35 cellular contexts compared by ENCODE assay signal in genomic region chr2:73217160-73217559, GRCh38. TPM values are rescaled to one million over a fixed set of nuclear protein-coding genes. Genes with fewer than 3 reads are reported as not detected.
"Had no signal": no experiment of that assay in that cellular context is flagged by ENCODE, and none has a peak within 500 bp of the region (broad histone marks: within the 10 kb centered on the region; RNA-seq: fewer than 3 reads in every experiment).

No MANE protein-coding gene starts in this region.

- H3K27ac ChIP-seq: body of pancreas, coronary artery, dorsolateral prefrontal cortex, gastroesophageal sphincter, parathyroid adenoma, right atrium auricular region, stomach, thyroid gland, upper lobe of left lung had no signal

- H3K9me3 Mint-ChIP-seq: activated CD8-positive, alpha-beta T cell treated with anti-CD3 and anti-CD28 coated beads for 36 hours; activated naive CD8-positive, alpha-beta T cell treated with anti-CD3 and anti-CD28 coated beads for 36 hours; stimulated activated naive B cell treated with anti-CD40 and anti-IgM and Interleukin-4, amounts not matched to agents 10 μg/mL and 1 μg/mL and 100 μg/mL, for 72 hours had no signal

- H3K27ac Mint-ChIP-seq: activated CD8-positive, alpha-beta T cell treated with anti-CD3 and anti-CD28 coated beads for 36 hours; stimulated activated naive B cell treated with anti-CD40 and anti-IgM and Interleukin-4, amounts not matched to agents 10 μg/mL and 1 μg/mL and 100 μg/mL, for 72 hours had no signal

- FAIRE-seq: keratinocyte had no signal

- DNase-seq: activated CD4-positive, alpha-beta T cell treated with anti-CD3 and anti-CD28 coated beads, Interleukin-2, amount 50 U/mL, for 1 hour; activated CD4-positive, CD25-positive, alpha-beta regulatory T cell treated with anti-CD3 and anti-CD28 coated beads, Interleukin-2, amount 50 U/mL, for 72 hours; activated CD8-positive, alpha-beta T cell treated with anti-CD3 and anti-CD28 coated beads for 36 hours; activated naive CD4-positive, alpha-beta T cell; activated naive CD8-positive, alpha-beta T cell treated with anti-CD3 and anti-CD28 coated beads for 36 hours; adrenal gland; aorta; body of pancreas; dorsolateral prefrontal cortex; effector memory CD4-positive, alpha-beta T cell; erythroblast; hippocampal formation; left cardiac atrium; left ventricle myocardium superior; mucosa of descending colon; nucleus accumbens; stimulated activated CD4-positive, alpha-beta T cell treated with anti-CD3 and anti-CD28 coated beads, Interleukin-1b, Interleukin-23, amount 100 ng/mL, for 48 hours; stimulated activated CD4-positive, alpha-beta T cell treated with anti-CD3 and anti-CD28 coated beads, Interleukin-4, amount 100 ng/mL, for 4 hours; stimulated activated CD8-positive, alpha-beta memory T cell treated with anti-CD3 and anti-CD28 coated beads, Interleukin-4, amount 100 ng/mL, for 48 hours; stimulated activated naive B cell treated with anti-CD40 and anti-IgM and Interleukin-4, amounts not matched to agents 10 μg/mL and 1 μg/mL and 100 μg/mL, for 72 hours; stomach; T-helper 2 cell; thyroid gland; upper lobe of left lung had no signal

- H3K4me3 ChIP-seq: adrenal gland, body of pancreas, coronary artery, dorsolateral prefrontal cortex, gastroesophageal sphincter, mucosa of descending colon, right atrium auricular region, smooth muscle cell, stomach, thyroid gland, upper lobe of left lung had no signal

- H2AFZ ChIP-seq: parathyroid adenoma had no signal

- H3K4me3 Mint-ChIP-seq: activated CD8-positive, alpha-beta T cell treated with anti-CD3 and anti-CD28 coated beads for 36 hours; activated naive CD8-positive, alpha-beta T cell treated with anti-CD3 and anti-CD28 coated beads for 36 hours; stimulated activated naive B cell treated with anti-CD40 and anti-IgM and Interleukin-4, amounts not matched to agents 10 μg/mL and 1 μg/mL and 100 μg/mL, for 72 hours had no signal

- H3K9me3 ChIP-seq: adrenal gland, body of pancreas, gastroesophageal sphincter, mucosa of descending colon, right atrium auricular region, stomach, thyroid gland, upper lobe of left lung had no signal

- H3K4me2 ChIP-seq: smooth muscle cell had no signal

- H3K27me3 ChIP-seq: adrenal gland, body of pancreas, dorsolateral prefrontal cortex, gastroesophageal sphincter, right atrium auricular region, stomach, thyroid gland, upper lobe of left lung had no signal

- H3K27me3 Mint-ChIP-seq: activated CD8-positive, alpha-beta T cell treated with anti-CD3 and anti-CD28 coated beads for 36 hours; activated naive CD8-positive, alpha-beta T cell treated with anti-CD3 and anti-CD28 coated beads for 36 hours; stimulated activated naive B cell treated with anti-CD40 and anti-IgM and Interleukin-4, amounts not matched to agents 10 μg/mL and 1 μg/mL and 100 μg/mL, for 72 hours had no signal

- H3K9ac ChIP-seq: parathyroid adenoma had no signal

- ATAC-seq: activated CD8-positive, alpha-beta T cell treated with anti-CD3 and anti-CD28 coated beads for 36 hours; body of pancreas; gastroesophageal sphincter; left cardiac atrium; left ventricle myocardium superior; mucosa of descending colon; stimulated activated naive B cell treated with anti-CD40 and anti-IgM and Interleukin-4, amounts not matched to agents 10 μg/mL and 1 μg/mL and 100 μg/mL, for 72 hours had no signal

RNA-seq across cellular contexts. Expression of gene NOTO, which starts 14.8 kb away (rescaled TPM):
- total RNA-seq: activated CD8-positive, alpha-beta T cell treated with anti-CD3 and anti-CD28 coated beads for 36 hours; activated naive CD8-positive, alpha-beta T cell treated with anti-CD3 and anti-CD28 coated beads for 36 hours; adrenal gland; aorta; body of pancreas; gastroesophageal sphincter; left cardiac atrium; left ventricle myocardium superior; lung microvascular endothelial cell; mesenteric fat pad; mucosa of descending colon; myocyte; pulmonary artery endothelial cell; right atrium auricular region; smooth muscle cell; stomach; thyroid gland had no signal
- polyA plus RNA-seq: aorta, keratinocyte, neural cell, smooth muscle cell had no signal
